ENCODE assay signal across 9 cellular contexts in the genomic region with DNA sequence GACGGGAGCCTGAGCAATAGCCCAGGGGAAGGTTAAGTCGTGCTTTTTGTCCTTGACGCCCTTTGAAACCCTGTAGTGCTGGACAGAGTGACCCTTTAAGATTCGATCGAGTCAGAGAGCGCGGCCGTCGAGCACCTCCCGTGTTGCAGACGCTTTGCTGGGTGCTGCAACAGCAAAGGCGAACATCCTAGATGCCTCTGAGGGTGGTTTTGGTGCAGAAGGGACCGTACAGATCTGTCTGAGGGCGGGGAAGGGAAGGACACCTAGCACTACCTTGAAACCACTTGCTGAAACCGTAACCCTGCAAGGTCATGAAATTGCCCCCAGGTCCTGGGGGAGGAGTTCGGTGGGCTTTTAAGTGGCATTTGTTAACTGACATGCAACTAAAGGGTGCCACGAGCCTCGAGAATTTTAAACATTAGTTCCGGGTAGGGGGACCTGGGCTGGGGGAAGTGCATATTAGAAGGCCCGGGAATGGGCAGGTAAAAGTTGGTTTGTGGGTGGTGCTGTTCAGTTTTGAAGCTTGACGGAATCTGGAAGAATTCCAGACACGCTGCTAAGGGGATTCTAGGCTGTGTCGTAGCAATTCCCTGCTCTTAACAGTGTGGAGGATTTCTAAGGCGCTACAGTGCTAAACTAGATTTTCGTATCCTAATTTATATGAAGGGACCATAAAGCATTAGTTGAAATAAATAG. TPM values are rescaled to one million over a fixed set of nuclear protein-coding genes. Genes with fewer than 3 reads are reported as not detected.
DNase-seq lines count a peak whose midpoint lies in the region; ATAC-seq and TF ChIP-seq lines count a peak whose summit lies in the region.
"Had no signal": no experiment of that assay in that cellular context is flagged by ENCODE, and none has a peak within 500 bp of the region (broad histone marks: within the 10 kb centered on the region; RNA-seq: fewer than 3 reads in every experiment).

No MANE protein-coding gene starts in this region.

- H3K9ac ChIP-seq in SK-N-MC (ENCODE audit: insufficient read length), result peak overlapping the region; percentile 90

- no peak overlapping the region for H3K4me3 Mint-ChIP-seq in osteocyte (ENCODE audit: unreplicated experiment)
- H3K4me3 Mint-ChIP-seq: naive thymus-derived CD8-positive, alpha-beta T cell had no signal

- ATAC-seq in GM18498 (IDR thresholded peaks at IDR 0.05; ENCODE audit: unreplicated experiment), result peak; percentile 11
- ATAC-seq in HG02943 (IDR thresholded peaks at IDR 0.05; ENCODE audit: low read depth, unreplicated experiment), result peak; percentile 31

- peaks cover 0 to 71% (median 50%) of the 10 kb centered on the region in 4 donors for H3K4me1 ChIP-seq in sigmoid colon

- H3K27ac ChIP-seq in 22Rv1 (peak overlapping the region; percentile 80), SK-N-MC (no peak overlapping the region), sigmoid colon (peak overlapping the region; percentile 87 to 91 (median 88))

- no peak overlapping the region for H3K27ac Mint-ChIP-seq in osteocyte (ENCODE audit: unreplicated experiment)

- 1 to 3% methylated on average over 25 of the region's 25 CpGs for WGBS in sigmoid colon, 2 donors

- TF ChIP-seq EP300 in sigmoid colon (IDR thresholded peaks at IDR 0.05), result no peak

- H3K9me3 Mint-ChIP-seq in osteocyte (ENCODE audit: unreplicated experiment), result no peaks in the 10 kb centered on the region
- H3K9me3 Mint-ChIP-seq: naive thymus-derived CD8-positive, alpha-beta T cell had no signal

- no peak for TF ChIP-seq POLR2A in sigmoid colon (IDR thresholded peaks at IDR 0.05)

- no peaks in the 10 kb centered on the region for H3K27me3 Mint-ChIP-seq in osteocyte (ENCODE audit: unreplicated experiment)
- H3K27me3 Mint-ChIP-seq: naive thymus-derived CD8-positive, alpha-beta T cell had no signal

- intact Hi-C loops in sigmoid colon (cut with DNase I), result loop anchor here (2.0 to 10.0 kb wide), 4 partner anchors 30 to 1894 kb away; partner anchors contain the start of genes FBH1 and TAF3

- peak overlapping the region; percentile 83 for H3K4me3 ChIP-seq in SK-N-MC
- peak overlapping the region; percentile 95 to 98 for H3K4me3 ChIP-seq in foreskin fibroblast (ENCODE audit: low read depth in 1 of 2, low read length in 2 of 2)
- H3K4me3 ChIP-seq in sigmoid colon, result peak overlapping the region; percentile 83 to 94 (median 91)

- H3K4me1 Mint-ChIP-seq in osteocyte (ENCODE audit: unreplicated experiment), result peaks cover 56% of the 10 kb centered on the region

- TF ChIP-seq CTCF in 22Rv1 (IDR thresholded peaks at IDR 0.05) (no peak), foreskin fibroblast (IDR thresholded peaks at IDR 0.05; ENCODE audit: low read depth, low read length) (no peak), sigmoid colon (IDR thresholded peaks at IDR 0.05) (no peak), osteocyte (IDR thresholded peaks at IDR 0.05) (no peak)

- DNase-seq in SK-N-MC (ENCODE audit: low read depth, low spot score) (no peak), foreskin fibroblast (peak in 1 of 2 donors; percentile 35), sigmoid colon (no peak), HCEC 1CT (no peak), osteocyte (ENCODE audit: extremely low spot score, unreplicated experiment) (no peak)

- H3K9me3 ChIP-seq in SK-N-MC (ENCODE audit: low read depth, low read length) (no peaks in the 10 kb centered on the region), sigmoid colon (no peaks in the 10 kb centered on the region)

- H3K36me3 ChIP-seq in SK-N-MC (ENCODE audit: insufficient read depth, low read length) (peaks cover 3% of the 10 kb centered on the region; the same call in 1 of the 2 replicates), sigmoid colon (no peaks in the 10 kb centered on the region)

- no peaks in the 10 kb centered on the region for H3K27me3 ChIP-seq in sigmoid colon

- peaks cover 8% of the 10 kb centered on the region for H3K36me3 Mint-ChIP-seq in osteocyte (ENCODE audit: unreplicated experiment)

RNA-seq across cellular contexts. Expression of gene ATP5F1C, which starts 0.8 kb away (rescaled TPM):
- total RNA-seq in sigmoid colon (100 to 1,000 TPM; 335 to 363 (median 358) TPM), osteocyte (132 and 133 TPM in 2 replicates)
- 100 to 1,000 TPM; 424 to 993 (median 718) TPM for polyA plus RNA-seq in sigmoid colon

RNA-seq across cellular contexts. Expression of gene KIN, which starts 1.0 kb away (rescaled TPM):
- total RNA-seq in sigmoid colon, result 10 to 100 TPM in 1 of 4 donors, 1 to 10 TPM in 3; 5.9 to 17.2 (median 7.6) TPM
- polyA plus RNA-seq in sigmoid colon, result 10 to 100 TPM in 1 of 3 donors, 1 to 10 TPM in 2; 6.7 to 12.6 (median 6.7) TPM
- 10.9 and 11.2 TPM in 2 replicates for total RNA-seq in osteocyte

RNA-seq across cellular contexts. Expression of gene TAF3, which starts 29.5 kb away (rescaled TPM):
- total RNA-seq in sigmoid colon (10 to 100 TPM in 1 of 4 donors, 1 to 10 TPM in 3; 5.2 to 12.2 (median 7.8) TPM), osteocyte (8.0 and 9.1 TPM in 2 replicates)
- 1 to 10 TPM; 3.0 to 4.2 (median 3.9) TPM for polyA plus RNA-seq in sigmoid colon
